In genomic region chr11:95147364-95147905, GRCh38 we compare ENCODE assay signal across 1 cellular context.
TF ChIP-seq lines count a peak whose summit lies in the region.

No MANE protein-coding gene starts in this region.

TF ChIP-seq in K562, 482 proteins besides CTCF, POLR2A, EP300 and RAD21 (continued from another document and continues in another):
- TF ChIP-seq E2F8 (IDR thresholded peaks at IDR 0.05; ENCODE audit: low read depth, partially characterized antibody) (no peak), ESRRA (IDR thresholded peaks at IDR 0.05; ENCODE audit: borderline replicate concordance, low read depth) (no peak), ELF1 (tag; IDR thresholded peaks at IDR 0.05) (peak; percentile 31; the same call in 1 of the 2 replicates), EGR1 (conservative IDR thresholded peaks at IDR 0.05) (no peak), PATZ1 (CRISPR knock-in tag; IDR thresholded peaks at IDR 0.05; ENCODE audit: borderline replicate concordance) (no peak), PHB2 (IDR thresholded peaks at IDR 0.05; ENCODE audit: low read depth) (no peak), SIX5 (IDR thresholded peaks at IDR 0.05; ENCODE audit: borderline replicate concordance in 1 of 2, insufficient read depth in 1 of 2, low read depth in 1 of 2, low read length in 2 of 2) (no peak), TGIF2 (CRISPR knock-in tag; IDR thresholded peaks at IDR 0.05) (no peak), TFAP4 (CRISPR knock-in tag; IDR thresholded peaks at IDR 0.05; ENCODE audit: borderline replicate concordance) (peak; percentile 47), ZNF324 (CRISPR knock-in tag; IDR thresholded peaks at IDR 0.05) (no peak), MTF1 (CRISPR knock-in tag; IDR thresholded peaks at IDR 0.05; ENCODE audit: borderline replicate concordance) (no peak), NFIC (IDR thresholded peaks at IDR 0.05) (peak; percentile 86), MITF (IDR thresholded peaks at IDR 0.05) (peak; percentile 50; the same call in 1 of the 2 replicates), GABPB1 (CRISPR knock-in tag; IDR thresholded peaks at IDR 0.05) (no peak), ZKSCAN1 (IDR thresholded peaks at IDR 0.05; ENCODE audit: low read depth, low read length) (0 out of 2 replicates have a peak, but pooled peaks have one; percentile 10), SMC3 (conservative IDR thresholded peaks at IDR 0.05; ENCODE audit: insufficient read depth, low read depth, low read length) (no peak), HMGN3 (IDR thresholded peaks at IDR 0.05; ENCODE audit: borderline replicate concordance, extremely low read depth, insufficient read length, low read depth, low read length) (peak; percentile 98), ZNF174 (CRISPR knock-in tag; IDR thresholded peaks at IDR 0.05) (no peak), ZBED1 (IDR thresholded peaks at IDR 0.05) (peak; percentile 83), ZBTB7A (IDR thresholded peaks at IDR 0.05; ENCODE audit: borderline replicate concordance, control insufficient read depth, low read depth, low read length) (no peak), ZNF311 (CRISPR knock-in tag; IDR thresholded peaks at IDR 0.05) (no peak), LEF1 (IDR thresholded peaks at IDR 0.05) (peak; percentile 67; the same call in 1 of the 2 replicates), BRF1 (IDR thresholded peaks at IDR 0.05; ENCODE audit: borderline replicate concordance, extremely low read depth, insufficient read length) (no peak), NCOA6 (IDR thresholded peaks at IDR 0.05) (no peak), ETV6 (IDR thresholded peaks at IDR 0.05; ENCODE audit: borderline replicate concordance in 1 of 2, low read depth in 2 of 2, low read length in 1 of 2) (0 out of 4 replicates have a peak, but pooled peaks of 1 of the 2 experiments have one; percentile 34), ETV6 (CRISPR knock-in tag; IDR thresholded peaks at IDR 0.05; ENCODE audit: borderline replicate concordance) (no peak), ZC3H8 (IDR thresholded peaks at IDR 0.05) (no peak), CBX5 (IDR thresholded peaks at IDR 0.05; ENCODE audit: borderline replicate concordance, low read depth) (peak; percentile 47; the same call in 1 of the 2 replicates), ZNF316 (IDR thresholded peaks at IDR 0.05) (peak; percentile 99), YBX1 (IDR thresholded peaks at IDR 0.05) (no peak), IFI16 (CRISPR knock-in tag; IDR thresholded peaks at IDR 0.05) (no peak), C11orf30 (IDR thresholded peaks at IDR 0.05; ENCODE audit: low read depth) (peak; percentile 99), ZKSCAN8 (CRISPR knock-in tag; IDR thresholded peaks at IDR 0.05) (peak; percentile 74; the same call in 1 of the 2 replicates), NFE2 (IDR thresholded peaks at IDR 0.05; ENCODE audit: low read depth) (peak; percentile 94), ATF4 (CRISPR knock-in tag; IDR thresholded peaks at IDR 0.05) (no peak)
- TF ChIP-seq, protein P1, sequence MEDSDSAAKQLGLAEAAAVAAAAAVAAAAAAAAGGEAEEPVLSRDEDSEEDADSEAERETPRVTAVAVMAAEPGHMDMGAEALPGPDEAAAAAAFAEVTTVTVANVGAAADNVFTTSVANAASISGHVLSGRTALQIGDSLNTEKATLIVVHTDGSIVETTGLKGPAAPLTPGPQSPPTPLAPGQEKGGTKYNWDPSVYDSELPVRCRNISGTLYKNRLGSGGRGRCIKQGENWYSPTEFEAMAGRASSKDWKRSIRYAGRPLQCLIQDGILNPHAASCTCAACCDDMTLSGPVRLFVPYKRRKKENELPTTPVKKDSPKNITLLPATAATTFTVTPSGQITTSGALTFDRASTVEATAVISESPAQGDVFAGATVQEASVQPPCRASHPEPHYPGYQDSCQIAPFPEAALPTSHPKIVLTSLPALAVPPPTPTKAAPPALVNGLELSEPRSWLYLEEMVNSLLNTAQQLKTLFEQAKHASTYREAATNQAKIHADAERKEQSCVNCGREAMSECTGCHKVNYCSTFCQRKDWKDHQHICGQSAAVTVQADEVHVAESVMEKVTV (CRISPR knock-in tag; IDR thresholded peaks at IDR 0.05), result no peak
- TF ChIP-seq, protein P2, sequence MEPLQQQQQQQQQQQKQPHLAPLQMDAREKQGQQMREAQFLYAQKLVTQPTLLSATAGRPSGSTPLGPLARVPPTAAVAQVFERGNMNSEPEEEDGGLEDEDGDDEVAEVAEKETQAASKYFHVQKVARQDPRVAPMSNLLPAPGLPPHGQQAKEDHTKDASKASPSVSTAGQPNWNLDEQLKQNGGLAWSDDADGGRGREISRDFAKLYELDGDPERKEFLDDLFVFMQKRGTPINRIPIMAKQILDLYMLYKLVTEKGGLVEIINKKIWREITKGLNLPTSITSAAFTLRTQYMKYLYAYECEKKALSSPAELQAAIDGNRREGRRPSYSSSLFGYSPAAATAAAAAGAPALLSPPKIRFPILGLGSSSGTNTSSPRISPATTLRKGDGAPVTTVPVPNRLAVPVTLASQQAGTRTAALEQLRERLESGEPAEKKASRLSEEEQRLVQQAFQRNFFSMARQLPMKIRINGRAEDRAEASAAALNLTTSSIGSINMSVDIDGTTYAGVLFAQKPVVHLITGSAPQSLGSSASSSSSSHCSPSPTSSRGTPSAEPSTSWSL (CRISPR knock-in tag; IDR thresholded peaks at IDR 0.05; ENCODE audit: borderline replicate concordance), result no peak
- TF ChIP-seq, protein P3, sequence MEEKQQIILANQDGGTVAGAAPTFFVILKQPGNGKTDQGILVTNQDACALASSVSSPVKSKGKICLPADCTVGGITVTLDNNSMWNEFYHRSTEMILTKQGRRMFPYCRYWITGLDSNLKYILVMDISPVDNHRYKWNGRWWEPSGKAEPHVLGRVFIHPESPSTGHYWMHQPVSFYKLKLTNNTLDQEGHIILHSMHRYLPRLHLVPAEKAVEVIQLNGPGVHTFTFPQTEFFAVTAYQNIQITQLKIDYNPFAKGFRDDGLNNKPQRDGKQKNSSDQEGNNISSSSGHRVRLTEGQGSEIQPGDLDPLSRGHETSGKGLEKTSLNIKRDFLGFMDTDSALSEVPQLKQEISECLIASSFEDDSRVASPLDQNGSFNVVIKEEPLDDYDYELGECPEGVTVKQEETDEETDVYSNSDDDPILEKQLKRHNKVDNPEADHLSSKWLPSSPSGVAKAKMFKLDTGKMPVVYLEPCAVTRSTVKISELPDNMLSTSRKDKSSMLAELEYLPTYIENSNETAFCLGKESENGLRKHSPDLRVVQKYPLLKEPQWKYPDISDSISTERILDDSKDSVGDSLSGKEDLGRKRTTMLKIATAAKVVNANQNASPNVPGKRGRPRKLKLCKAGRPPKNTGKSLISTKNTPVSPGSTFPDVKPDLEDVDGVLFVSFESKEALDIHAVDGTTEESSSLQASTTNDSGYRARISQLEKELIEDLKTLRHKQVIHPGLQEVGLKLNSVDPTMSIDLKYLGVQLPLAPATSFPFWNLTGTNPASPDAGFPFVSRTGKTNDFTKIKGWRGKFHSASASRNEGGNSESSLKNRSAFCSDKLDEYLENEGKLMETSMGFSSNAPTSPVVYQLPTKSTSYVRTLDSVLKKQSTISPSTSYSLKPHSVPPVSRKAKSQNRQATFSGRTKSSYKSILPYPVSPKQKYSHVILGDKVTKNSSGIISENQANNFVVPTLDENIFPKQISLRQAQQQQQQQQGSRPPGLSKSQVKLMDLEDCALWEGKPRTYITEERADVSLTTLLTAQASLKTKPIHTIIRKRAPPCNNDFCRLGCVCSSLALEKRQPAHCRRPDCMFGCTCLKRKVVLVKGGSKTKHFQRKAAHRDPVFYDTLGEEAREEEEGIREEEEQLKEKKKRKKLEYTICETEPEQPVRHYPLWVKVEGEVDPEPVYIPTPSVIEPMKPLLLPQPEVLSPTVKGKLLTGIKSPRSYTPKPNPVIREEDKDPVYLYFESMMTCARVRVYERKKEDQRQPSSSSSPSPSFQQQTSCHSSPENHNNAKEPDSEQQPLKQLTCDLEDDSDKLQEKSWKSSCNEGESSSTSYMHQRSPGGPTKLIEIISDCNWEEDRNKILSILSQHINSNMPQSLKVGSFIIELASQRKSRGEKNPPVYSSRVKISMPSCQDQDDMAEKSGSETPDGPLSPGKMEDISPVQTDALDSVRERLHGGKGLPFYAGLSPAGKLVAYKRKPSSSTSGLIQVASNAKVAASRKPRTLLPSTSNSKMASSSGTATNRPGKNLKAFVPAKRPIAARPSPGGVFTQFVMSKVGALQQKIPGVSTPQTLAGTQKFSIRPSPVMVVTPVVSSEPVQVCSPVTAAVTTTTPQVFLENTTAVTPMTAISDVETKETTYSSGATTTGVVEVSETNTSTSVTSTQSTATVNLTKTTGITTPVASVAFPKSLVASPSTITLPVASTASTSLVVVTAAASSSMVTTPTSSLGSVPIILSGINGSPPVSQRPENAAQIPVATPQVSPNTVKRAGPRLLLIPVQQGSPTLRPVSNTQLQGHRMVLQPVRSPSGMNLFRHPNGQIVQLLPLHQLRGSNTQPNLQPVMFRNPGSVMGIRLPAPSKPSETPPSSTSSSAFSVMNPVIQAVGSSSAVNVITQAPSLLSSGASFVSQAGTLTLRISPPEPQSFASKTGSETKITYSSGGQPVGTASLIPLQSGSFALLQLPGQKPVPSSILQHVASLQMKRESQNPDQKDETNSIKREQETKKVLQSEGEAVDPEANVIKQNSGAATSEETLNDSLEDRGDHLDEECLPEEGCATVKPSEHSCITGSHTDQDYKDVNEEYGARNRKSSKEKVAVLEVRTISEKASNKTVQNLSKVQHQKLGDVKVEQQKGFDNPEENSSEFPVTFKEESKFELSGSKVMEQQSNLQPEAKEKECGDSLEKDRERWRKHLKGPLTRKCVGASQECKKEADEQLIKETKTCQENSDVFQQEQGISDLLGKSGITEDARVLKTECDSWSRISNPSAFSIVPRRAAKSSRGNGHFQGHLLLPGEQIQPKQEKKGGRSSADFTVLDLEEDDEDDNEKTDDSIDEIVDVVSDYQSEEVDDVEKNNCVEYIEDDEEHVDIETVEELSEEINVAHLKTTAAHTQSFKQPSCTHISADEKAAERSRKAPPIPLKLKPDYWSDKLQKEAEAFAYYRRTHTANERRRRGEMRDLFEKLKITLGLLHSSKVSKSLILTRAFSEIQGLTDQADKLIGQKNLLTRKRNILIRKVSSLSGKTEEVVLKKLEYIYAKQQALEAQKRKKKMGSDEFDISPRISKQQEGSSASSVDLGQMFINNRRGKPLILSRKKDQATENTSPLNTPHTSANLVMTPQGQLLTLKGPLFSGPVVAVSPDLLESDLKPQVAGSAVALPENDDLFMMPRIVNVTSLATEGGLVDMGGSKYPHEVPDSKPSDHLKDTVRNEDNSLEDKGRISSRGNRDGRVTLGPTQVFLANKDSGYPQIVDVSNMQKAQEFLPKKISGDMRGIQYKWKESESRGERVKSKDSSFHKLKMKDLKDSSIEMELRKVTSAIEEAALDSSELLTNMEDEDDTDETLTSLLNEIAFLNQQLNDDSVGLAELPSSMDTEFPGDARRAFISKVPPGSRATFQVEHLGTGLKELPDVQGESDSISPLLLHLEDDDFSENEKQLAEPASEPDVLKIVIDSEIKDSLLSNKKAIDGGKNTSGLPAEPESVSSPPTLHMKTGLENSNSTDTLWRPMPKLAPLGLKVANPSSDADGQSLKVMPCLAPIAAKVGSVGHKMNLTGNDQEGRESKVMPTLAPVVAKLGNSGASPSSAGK (IDR thresholded peaks at IDR 0.05), result no peak; the same call in 1 of the 2 replicates
